In the genomic region with DNA sequence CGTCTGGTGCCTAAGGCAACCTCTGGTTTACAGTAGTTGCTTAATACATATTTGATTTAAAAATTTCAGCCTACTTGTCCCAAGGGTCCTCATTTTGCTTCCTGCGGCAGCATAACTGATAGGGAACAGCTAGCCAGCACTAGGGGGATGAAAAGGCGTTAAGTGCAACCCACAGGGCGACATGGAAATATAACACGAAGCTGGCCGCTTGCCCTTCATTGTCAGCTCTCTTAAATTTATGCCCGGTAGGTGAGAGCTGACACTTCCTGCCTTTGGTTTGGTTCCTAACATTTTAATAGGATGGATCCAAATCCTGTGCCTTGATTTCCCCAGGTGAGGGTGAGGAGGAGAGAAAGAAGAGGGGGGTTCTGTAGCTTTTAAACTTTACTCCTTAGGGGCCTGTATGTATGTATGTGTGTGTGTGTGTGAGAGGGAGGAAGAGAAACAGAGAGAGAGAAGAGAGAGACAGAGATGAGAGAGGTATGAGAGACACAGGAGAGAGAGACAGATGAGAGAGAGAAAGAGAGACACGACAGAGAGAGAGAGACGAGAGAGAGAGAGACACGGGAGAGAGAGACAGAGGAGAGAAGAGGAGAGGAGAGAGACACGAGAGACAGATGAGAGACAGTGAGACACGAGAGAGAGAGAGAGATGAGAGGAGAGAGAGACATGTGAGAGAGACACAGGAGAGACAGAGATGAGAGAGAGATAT, we compare ENCODE assay signal across 1 cellular context.
TF ChIP-seq lines count a peak whose summit lies in the region.

No MANE protein-coding gene starts in this region.

TF ChIP-seq in GM23338, 12 proteins besides CTCF, POLR2A, EP300 and RAD21 (continued from another document):
- TF ChIP-seq ETS1 (IDR thresholded peaks at IDR 0.05) (no peak), EZH2phosphoT487 (IDR thresholded peaks at IDR 0.05; ENCODE audit: unreplicated experiment) (no peak), CREB1 (CRISPR knock-in tag; IDR thresholded peaks at IDR 0.05; ENCODE audit: low read depth) (no peak), POLR2AphosphoS5 (IDR thresholded peaks at IDR 0.05; ENCODE audit: low read depth) (no peak), EZH2 (IDR thresholded peaks at IDR 0.05; ENCODE audit: low read depth, unreplicated experiment) (no peak), STAT1 (IDR thresholded peaks at IDR 0.05; ENCODE audit: unreplicated experiment) (no peak), ZNF114 (CRISPR knock-in tag; IDR thresholded peaks at IDR 0.05) (no peak)
